In genomic region chr3:10010546-10011465, GRCh38 we compare ENCODE assay signal across 1 cellular context.
TF ChIP-seq lines count a peak whose summit lies in the region.

No MANE protein-coding gene starts in this region.

TF ChIP-seq in K562, 482 proteins besides CTCF, POLR2A, EP300 and RAD21 (continued from another document):
- TF ChIP-seq RNF219 (CRISPR knock-in tag; IDR thresholded peaks at IDR 0.05) (no peak), ZFX (CRISPR knock-in tag; IDR thresholded peaks at IDR 0.05) (peak; percentile 55), CXXC5 (CRISPR knock-in tag; IDR thresholded peaks at IDR 0.05) (peak; percentile 58), PKNOX1 (IDR thresholded peaks at IDR 0.05) (peak; percentile 92), PBX2 (CRISPR knock-in tag; IDR thresholded peaks at IDR 0.05; ENCODE audit: low read depth) (peak; percentile 39; the same call in 1 of the 2 replicates), PBX2 (tag; conservative IDR thresholded peaks at IDR 0.05; ENCODE audit: low read depth) (no peak; the same call in 1 of the 2 replicates), JUND (IDR thresholded peaks at IDR 0.05; ENCODE audit: borderline replicate concordance, low read depth, low read length) (0 out of 2 replicates have a peak, but pooled peaks have one; percentile 9), JUND (tag; IDR thresholded peaks at IDR 0.05; ENCODE audit: borderline replicate concordance, low read depth, low read length) (no peak), ZNF830 (CRISPR knock-in tag; IDR thresholded peaks at IDR 0.05) (no peak), REST (CRISPR knock-in tag; IDR thresholded peaks at IDR 0.05; ENCODE audit: low read depth) (peak; percentile 72), TEAD2 (tag; IDR thresholded peaks at IDR 0.05) (no peak), CREM (IDR thresholded peaks at IDR 0.05; ENCODE audit: low read depth) (0 out of 2 replicates have a peak, but pooled peaks have one; percentile 11), FOXJ3 (CRISPR knock-in tag; IDR thresholded peaks at IDR 0.05) (no peak), NR1H2 (CRISPR knock-in tag; IDR thresholded peaks at IDR 0.05) (no peak), RBM25 (IDR thresholded peaks at IDR 0.05; ENCODE audit: low read depth, low read length, severe bottlenecking) (no peak), SRF (CRISPR knock-in tag; IDR thresholded peaks at IDR 0.05) (peak in 1 of 2 experiments; percentile 50; a peak in 1 of 4 replicates), ETV6 (IDR thresholded peaks at IDR 0.05; ENCODE audit: borderline replicate concordance in 1 of 2, low read depth in 2 of 2, low read length in 1 of 2) (no peak), ETV6 (CRISPR knock-in tag; IDR thresholded peaks at IDR 0.05; ENCODE audit: borderline replicate concordance) (0 out of 2 replicates have a peak, but pooled peaks have one; percentile 16), CHD4 (IDR thresholded peaks at IDR 0.05; ENCODE audit: insufficient read depth, insufficient replicate concordance, low read depth, low read length, poor library complexity, severe bottlenecking) (no peak)
- TF ChIP-seq, protein P1, sequence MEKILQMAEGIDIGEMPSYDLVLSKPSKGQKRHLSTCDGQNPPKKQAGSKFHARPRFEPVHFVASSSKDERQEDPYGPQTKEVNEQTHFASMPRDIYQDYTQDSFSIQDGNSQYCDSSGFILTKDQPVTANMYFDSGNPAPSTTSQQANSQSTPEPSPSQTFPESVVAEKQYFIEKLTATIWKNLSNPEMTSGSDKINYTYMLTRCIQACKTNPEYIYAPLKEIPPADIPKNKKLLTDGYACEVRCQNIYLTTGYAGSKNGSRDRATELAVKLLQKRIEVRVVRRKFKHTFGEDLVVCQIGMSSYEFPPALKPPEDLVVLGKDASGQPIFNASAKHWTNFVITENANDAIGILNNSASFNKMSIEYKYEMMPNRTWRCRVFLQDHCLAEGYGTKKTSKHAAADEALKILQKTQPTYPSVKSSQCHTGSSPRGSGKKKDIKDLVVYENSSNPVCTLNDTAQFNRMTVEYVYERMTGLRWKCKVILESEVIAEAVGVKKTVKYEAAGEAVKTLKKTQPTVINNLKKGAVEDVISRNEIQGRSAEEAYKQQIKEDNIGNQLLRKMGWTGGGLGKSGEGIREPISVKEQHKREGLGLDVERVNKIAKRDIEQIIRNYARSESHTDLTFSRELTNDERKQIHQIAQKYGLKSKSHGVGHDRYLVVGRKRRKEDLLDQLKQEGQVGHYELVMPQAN (IDR thresholded peaks at IDR 0.05; ENCODE audit: borderline replicate concordance), result peak; percentile 90
- TF ChIP-seq, protein P2, sequence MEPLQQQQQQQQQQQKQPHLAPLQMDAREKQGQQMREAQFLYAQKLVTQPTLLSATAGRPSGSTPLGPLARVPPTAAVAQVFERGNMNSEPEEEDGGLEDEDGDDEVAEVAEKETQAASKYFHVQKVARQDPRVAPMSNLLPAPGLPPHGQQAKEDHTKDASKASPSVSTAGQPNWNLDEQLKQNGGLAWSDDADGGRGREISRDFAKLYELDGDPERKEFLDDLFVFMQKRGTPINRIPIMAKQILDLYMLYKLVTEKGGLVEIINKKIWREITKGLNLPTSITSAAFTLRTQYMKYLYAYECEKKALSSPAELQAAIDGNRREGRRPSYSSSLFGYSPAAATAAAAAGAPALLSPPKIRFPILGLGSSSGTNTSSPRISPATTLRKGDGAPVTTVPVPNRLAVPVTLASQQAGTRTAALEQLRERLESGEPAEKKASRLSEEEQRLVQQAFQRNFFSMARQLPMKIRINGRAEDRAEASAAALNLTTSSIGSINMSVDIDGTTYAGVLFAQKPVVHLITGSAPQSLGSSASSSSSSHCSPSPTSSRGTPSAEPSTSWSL (CRISPR knock-in tag; IDR thresholded peaks at IDR 0.05; ENCODE audit: borderline replicate concordance), result peak; percentile 71; the same call in 1 of the 2 replicates
- TF ChIP-seq, protein P3, sequence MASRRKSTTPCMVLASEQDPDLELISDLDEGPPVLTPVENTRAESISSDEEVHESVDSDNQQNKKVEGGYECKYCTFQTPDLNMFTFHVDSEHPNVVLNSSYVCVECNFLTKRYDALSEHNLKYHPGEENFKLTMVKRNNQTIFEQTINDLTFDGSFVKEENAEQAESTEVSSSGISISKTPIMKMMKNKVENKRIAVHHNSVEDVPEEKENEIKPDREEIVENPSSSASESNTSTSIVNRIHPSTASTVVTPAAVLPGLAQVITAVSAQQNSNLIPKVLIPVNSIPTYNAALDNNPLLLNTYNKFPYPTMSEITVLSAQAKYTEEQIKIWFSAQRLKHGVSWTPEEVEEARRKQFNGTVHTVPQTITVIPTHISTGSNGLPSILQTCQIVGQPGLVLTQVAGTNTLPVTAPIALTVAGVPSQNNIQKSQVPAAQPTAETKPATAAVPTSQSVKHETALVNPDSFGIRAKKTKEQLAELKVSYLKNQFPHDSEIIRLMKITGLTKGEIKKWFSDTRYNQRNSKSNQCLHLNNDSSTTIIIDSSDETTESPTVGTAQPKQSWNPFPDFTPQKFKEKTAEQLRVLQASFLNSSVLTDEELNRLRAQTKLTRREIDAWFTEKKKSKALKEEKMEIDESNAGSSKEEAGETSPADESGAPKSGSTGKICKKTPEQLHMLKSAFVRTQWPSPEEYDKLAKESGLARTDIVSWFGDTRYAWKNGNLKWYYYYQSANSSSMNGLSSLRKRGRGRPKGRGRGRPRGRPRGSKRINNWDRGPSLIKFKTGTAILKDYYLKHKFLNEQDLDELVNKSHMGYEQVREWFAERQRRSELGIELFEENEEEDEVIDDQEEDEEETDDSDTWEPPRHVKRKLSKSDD (conservative IDR thresholded peaks at IDR 0.05; ENCODE audit: low read length), result no peak
